In the genomic region with DNA sequence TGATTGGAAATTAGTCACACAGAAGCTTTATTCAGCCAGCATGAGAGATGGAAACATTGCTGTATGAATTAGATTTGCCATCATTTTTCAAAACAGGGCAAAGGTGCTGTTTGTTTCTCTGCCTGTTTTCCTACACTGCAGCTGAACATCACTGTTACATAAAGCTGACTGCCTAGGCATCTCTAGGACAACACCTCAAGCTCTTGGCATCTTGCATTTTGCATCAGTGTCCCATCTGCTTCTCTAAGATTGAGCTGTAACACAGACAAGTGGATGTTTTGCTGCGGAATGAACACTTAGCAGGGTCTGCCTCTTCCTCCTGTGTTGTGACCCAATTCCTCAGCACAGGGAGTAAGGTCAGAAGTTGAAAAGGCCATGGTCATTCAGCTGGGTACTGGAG, we compare ENCODE assay signal across 1 cellular context.
TF ChIP-seq lines count a peak whose summit lies in the region.

No MANE protein-coding gene starts in this region.

TF ChIP-seq in WTC11, 78 proteins besides CTCF, POLR2A, EP300 and RAD21 (continued from another document):
- TF ChIP-seq, protein P1, sequence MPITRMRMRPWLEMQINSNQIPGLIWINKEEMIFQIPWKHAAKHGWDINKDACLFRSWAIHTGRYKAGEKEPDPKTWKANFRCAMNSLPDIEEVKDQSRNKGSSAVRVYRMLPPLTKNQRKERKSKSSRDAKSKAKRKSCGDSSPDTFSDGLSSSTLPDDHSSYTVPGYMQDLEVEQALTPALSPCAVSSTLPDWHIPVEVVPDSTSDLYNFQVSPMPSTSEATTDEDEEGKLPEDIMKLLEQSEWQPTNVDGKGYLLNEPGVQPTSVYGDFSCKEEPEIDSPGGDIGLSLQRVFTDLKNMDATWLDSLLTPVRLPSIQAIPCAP (CRISPR knock-in tag; IDR thresholded peaks at IDR 0.05) = no peak
- TF ChIP-seq TEAD4 (CRISPR knock-in tag; IDR thresholded peaks at IDR 0.05) (no peak), ZNF263 (CRISPR knock-in tag; IDR thresholded peaks at IDR 0.05; ENCODE audit: low read depth) (no peak), AR (CRISPR knock-in tag; IDR thresholded peaks at IDR 0.05) (no peak)
